ENCODE assay signal across 14 cellular contexts in the genomic region with DNA sequence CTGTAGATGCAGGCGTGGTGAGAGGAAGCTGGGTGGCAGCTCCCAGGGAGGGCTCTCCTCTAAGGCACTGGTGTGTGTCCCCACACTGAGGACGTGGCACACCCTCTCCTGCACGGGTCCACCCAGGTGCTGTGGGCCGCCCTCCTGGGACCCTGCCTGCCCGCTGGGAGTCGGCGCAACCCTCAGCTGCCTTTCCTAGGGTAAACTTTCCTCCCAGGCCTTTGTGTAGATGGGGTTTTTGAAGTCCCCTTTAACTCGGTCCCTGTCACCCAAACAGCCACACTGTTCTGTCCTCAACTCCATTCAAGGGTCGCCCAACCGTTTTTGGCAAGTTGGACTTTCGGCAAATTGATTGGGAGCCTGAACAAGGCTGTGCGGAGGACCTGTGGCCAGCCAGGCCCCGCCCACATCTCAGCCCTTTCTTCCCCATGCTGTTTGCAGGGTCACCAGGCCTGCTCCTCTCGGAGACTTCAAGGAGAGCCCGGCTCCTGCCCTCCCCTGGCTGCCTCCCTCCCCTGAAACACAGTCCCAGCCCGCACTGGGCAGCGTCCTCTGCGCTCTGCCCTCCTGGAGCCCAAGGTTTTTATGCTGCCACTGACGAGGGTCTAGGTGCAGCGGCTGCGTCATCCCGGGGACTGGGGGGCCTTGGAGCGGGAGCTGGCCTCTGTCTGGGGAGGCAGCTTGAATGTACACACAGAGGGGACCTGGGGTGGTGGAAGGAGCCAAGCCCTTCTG.
"Had no signal": no experiment of that assay in that cellular context is flagged by ENCODE, and none has a peak within 500 bp of the region (broad histone marks: within the 10 kb centered on the region; RNA-seq: fewer than 3 reads in every experiment).

No MANE protein-coding gene starts in this region.

- H2AFZ ChIP-seq: parathyroid adenoma had no signal

- H3K9ac ChIP-seq: parathyroid adenoma had no signal

- H3K9me3 Mint-ChIP-seq: activated B cell treated with CpG ODN at 0.5 μM for 24 hours; activated CD8-positive, alpha-beta T cell treated with anti-CD3 and anti-CD28 coated beads for 36 hours; activated naive CD8-positive, alpha-beta T cell treated with anti-CD3 and anti-CD28 coated beads for 36 hours; stimulated activated memory B cell treated with anti-CD40 and anti-IgM and Interleukin-4, amounts not matched to agents 10 μg/mL and 1 μg/mL and 100 μg/mL, for 72 hours had no signal

- H3K4me1 Mint-ChIP-seq: activated B cell treated with CpG ODN at 0.5 μM for 24 hours; activated naive CD8-positive, alpha-beta T cell treated with anti-CD3 and anti-CD28 coated beads for 36 hours; stimulated activated memory B cell treated with anti-CD40 and anti-IgM and Interleukin-4, amounts not matched to agents 10 μg/mL and 1 μg/mL and 100 μg/mL, for 72 hours had no signal

- H3K27ac Mint-ChIP-seq: activated B cell treated with CpG ODN at 0.5 μM for 24 hours; activated CD8-positive, alpha-beta T cell treated with anti-CD3 and anti-CD28 coated beads for 36 hours; activated naive CD8-positive, alpha-beta T cell treated with anti-CD3 and anti-CD28 coated beads for 36 hours; stimulated activated memory B cell treated with anti-CD40 and anti-IgM and Interleukin-4, amounts not matched to agents 10 μg/mL and 1 μg/mL and 100 μg/mL, for 72 hours had no signal

- H3K27ac ChIP-seq: neutrophil, parathyroid adenoma had no signal

- H3K9me3 ChIP-seq: neutrophil had no signal

- H3K27me3 ChIP-seq: neutrophil had no signal

- DNase-seq: activated B cell treated with CpG ODN at 0.5 μM for 24 hours; activated CD4-positive, alpha-beta T cell treated with anti-CD3 and anti-CD28 coated beads for 48 hours; activated CD8-positive, alpha-beta memory T cell treated with anti-CD3 and anti-CD28 coated beads, Interleukin-2, amount 50 U/mL, for 48 hours; activated CD8-positive, alpha-beta T cell treated with anti-CD3 and anti-CD28 coated beads for 36 hours; activated naive CD8-positive, alpha-beta T cell treated with anti-CD3 and anti-CD28 coated beads for 36 hours; cerebellar nuclear complex; kidney glomerular epithelial cell; stimulated activated CD4-positive, alpha-beta T cell treated with anti-CD3 and anti-CD28 coated beads, Interleukin-2, amount 100 ng/mL, for 48 hours; SW 1271; trophoblast cell had no signal

- H3K36me3 ChIP-seq: neutrophil had no signal

- H3K4me3 Mint-ChIP-seq: activated B cell treated with CpG ODN at 0.5 μM for 24 hours; activated CD8-positive, alpha-beta T cell treated with anti-CD3 and anti-CD28 coated beads for 36 hours; activated naive CD8-positive, alpha-beta T cell treated with anti-CD3 and anti-CD28 coated beads for 36 hours; stimulated activated memory B cell treated with anti-CD40 and anti-IgM and Interleukin-4, amounts not matched to agents 10 μg/mL and 1 μg/mL and 100 μg/mL, for 72 hours had no signal

- H3K27me3 Mint-ChIP-seq: activated B cell treated with CpG ODN at 0.5 μM for 24 hours; activated CD8-positive, alpha-beta T cell treated with anti-CD3 and anti-CD28 coated beads for 36 hours; activated naive CD8-positive, alpha-beta T cell treated with anti-CD3 and anti-CD28 coated beads for 36 hours; stimulated activated memory B cell treated with anti-CD40 and anti-IgM and Interleukin-4, amounts not matched to agents 10 μg/mL and 1 μg/mL and 100 μg/mL, for 72 hours had no signal

- H3K79me2 ChIP-seq: parathyroid adenoma had no signal

- H3K4me1 ChIP-seq: parathyroid adenoma had no signal

- H3K4me3 ChIP-seq: lung had no signal

- H3K36me3 Mint-ChIP-seq: activated naive CD8-positive, alpha-beta T cell treated with anti-CD3 and anti-CD28 coated beads for 36 hours; stimulated activated memory B cell treated with anti-CD40 and anti-IgM and Interleukin-4, amounts not matched to agents 10 μg/mL and 1 μg/mL and 100 μg/mL, for 72 hours had no signal
